ENCODE assay signal across 15 cellular contexts in the genomic region with DNA sequence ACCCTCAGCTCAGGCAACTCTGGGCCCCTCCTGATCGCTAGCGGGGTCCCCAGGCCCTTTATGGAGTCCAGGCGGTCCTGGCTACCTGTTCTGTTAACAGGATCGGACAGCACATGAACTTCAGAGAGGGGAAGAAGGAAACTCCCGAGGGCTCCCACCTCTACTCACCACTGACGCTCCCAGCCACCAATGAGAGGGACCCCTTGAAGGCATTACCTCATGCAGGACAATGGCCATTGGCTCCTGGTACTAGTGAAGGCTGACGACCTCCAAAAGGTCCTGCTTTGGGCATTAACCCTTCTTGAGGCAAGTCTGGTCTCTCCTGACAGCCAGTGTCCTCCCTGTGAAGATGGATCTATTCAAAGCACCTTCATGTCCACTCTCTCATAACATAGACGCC.
A peak's percentile ranks its signal among the peaks of the same experiment; 100 is the strongest.
DNase-seq lines count a peak whose midpoint lies in the region; ATAC-seq and TF ChIP-seq lines count a peak whose summit lies in the region.
"Had no signal": no experiment of that assay in that cellular context is flagged by ENCODE, and none has a peak within 500 bp of the region (broad histone marks: within the 10 kb centered on the region; RNA-seq: fewer than 3 reads in every experiment).

No MANE protein-coding gene starts in this region.

- no peak overlapping the region for H2BK5ac ChIP-seq in mesendoderm (ENCODE audit: low read length)

- H3K27ac ChIP-seq in right cardiac atrium (ENCODE audit: low read length) (no peak overlapping the region), mesendoderm (ENCODE audit: low read depth, low read length) (no peak overlapping the region), foreskin keratinocyte (no peak overlapping the region), OCI-LY7 (ENCODE audit: low read depth, low read length, poor library complexity, severe bottlenecking) (no peak overlapping the region)

- H3K56ac ChIP-seq in mesendoderm (ENCODE audit: low read length): no peak overlapping the region

- no peaks in the 10 kb centered on the region for H3K27me3 Mint-ChIP-seq in WTC11 (ENCODE audit: low read depth)

- no peak overlapping the region for H2BK15ac ChIP-seq in mesendoderm (replicated peaks; ENCODE audit: low read depth)

- DNase-seq in Right ventricle myocardium inferior (ENCODE audit: missing footprints): peak; percentile 41
- DNase-seq in right cardiac atrium: no peak
- DNase-seq in WTC11 (ENCODE audit: low spot score): no peak
- peak; percentile 65 for DNase-seq in mesendoderm
- no peak for DNase-seq in foreskin keratinocyte
- no peak for DNase-seq in DMS 273 (lab: John Stamatoyannopoulos, UW; ENCODE audit: unreplicated experiment)
- no peak for DNase-seq in OCI-LY7 (ENCODE audit: low spot score)
- DNase-seq: 8988T; AML-193; C1 segment of cervical spinal cord; Calu3; CD4-positive, alpha-beta T cell; DMS79 had no signal

- TF ChIP-seq CTCF in WTC11 (IDR thresholded peaks at IDR 0.05) (no peak), foreskin keratinocyte (conservative IDR thresholded peaks at IDR 0.05) (no peak), OCI-LY7 (conservative IDR thresholded peaks at IDR 0.05; ENCODE audit: low read length) (no peak)

- H3K4me1 ChIP-seq in right cardiac atrium (ENCODE audit: control insufficient read depth, insufficient read depth, low read length): no peaks in the 10 kb centered on the region
- peaks cover 8% of the 10 kb centered on the region for H3K4me1 ChIP-seq in mesendoderm (ENCODE audit: control insufficient read depth, low read depth, low read length)
- H3K4me1 ChIP-seq in foreskin keratinocyte: peaks cover 8% of the 10 kb centered on the region
- H3K4me1 ChIP-seq in OCI-LY7 (ENCODE audit: insufficient read depth, low read length, poor library complexity, severe bottlenecking): no peaks in the 10 kb centered on the region

- no peak overlapping the region for H3K18ac ChIP-seq in mesendoderm (ENCODE audit: low read length)

- H3K4me3 ChIP-seq in right cardiac atrium (ENCODE audit: low read length): no peak overlapping the region
- H3K4me3 ChIP-seq in mesendoderm (ENCODE audit: low read length): no peak overlapping the region
- no peak overlapping the region for H3K4me3 ChIP-seq in OCI-LY7 (ENCODE audit: low read depth, low read length, poor library complexity, severe bottlenecking)
- H3K4me3 ChIP-seq: GM12878 had no signal

- BruUV-seq in OCI-LY7 (replicated peaks; lab: Mats Ljungman, UMichigan): no TSS peak

- no peaks in the 10 kb centered on the region for H3K36me3 ChIP-seq in mesendoderm (ENCODE audit: control insufficient read depth, insufficient read depth, low read length)
- no peaks in the 10 kb centered on the region for H3K36me3 ChIP-seq in OCI-LY7 (ENCODE audit: insufficient read depth, low read length)

- H3K4me1 Mint-ChIP-seq in WTC11: peaks cover 27% of the 10 kb centered on the region

- no peak overlapping the region for H3K9ac ChIP-seq in mesendoderm (ENCODE audit: low read length)

- no peaks in the 10 kb centered on the region for H3K79me1 ChIP-seq in mesendoderm (ENCODE audit: low read length)

- H3K36me3 Mint-ChIP-seq in WTC11: no peaks in the 10 kb centered on the region

- no peak overlapping the region for H3K27ac Mint-ChIP-seq in WTC11
- H3K27ac Mint-ChIP-seq: CD4-positive, alpha-beta T cell had no signal

- H2AK5ac ChIP-seq in mesendoderm (ENCODE audit: low read length): no peak overlapping the region

- H3K23ac ChIP-seq in mesendoderm (ENCODE audit: low read length): no peak overlapping the region

- ATAC-seq in Right ventricle myocardium inferior: no peak
- no peak for ATAC-seq in right cardiac atrium
- ATAC-seq in WTC11: peak; percentile 31
- no peak for ATAC-seq in foreskin keratinocyte
- ATAC-seq: GM12878 had no signal

- H3K79me2 ChIP-seq in mesendoderm (ENCODE audit: control insufficient read depth, insufficient read depth, low read length) (no peaks in the 10 kb centered on the region), OCI-LY7 (ENCODE audit: insufficient read depth, low read depth, low read length) (no peaks in the 10 kb centered on the region)

- 78% methylated on average over 8 of the region's 8 CpGs for WGBS in right cardiac atrium
- no CpG with 5 or more reads among the region's 8 CpGs for WGBS in mesendoderm (ENCODE audit: extremely low coverage, insufficient coverage, low lambda C conversion rate)

- no peak overlapping the region for H2AFZ ChIP-seq in OCI-LY7 (ENCODE audit: low read length)

- no peak overlapping the region for H3K4ac ChIP-seq in mesendoderm (ENCODE audit: low read depth, low read length)

- no peak overlapping the region for H3K4me2 ChIP-seq in mesendoderm (ENCODE audit: low read length)
- H3K4me2 ChIP-seq in OCI-LY7 (ENCODE audit: low read length): no peak overlapping the region

- intact Hi-C loops in Right ventricle myocardium inferior (cut with DNase I): no loop called here
- intact Hi-C loops in right cardiac atrium (cut with DNase I): loop anchor here in 3 of 4 donors (10.0 kb wide), 2 partner anchors 220 to 230 kb away; no protein-coding TSS in a partner anchor
- intact Hi-C loops in OCI-LY7 (cut with micrococcal nuclease; ENCODE audit: unreplicated experiment): loop anchor here (10.0 kb wide), 1 partner anchor 230 kb away; no protein-coding TSS in a partner anchor

- no peak overlapping the region for H4K5ac ChIP-seq in mesendoderm (ENCODE audit: low read length)

- H2BK120ac ChIP-seq in mesendoderm (ENCODE audit: low read depth, low read length): no peak overlapping the region

- no peak overlapping the region for H3K4me3 Mint-ChIP-seq in WTC11
- H3K4me3 Mint-ChIP-seq: CD4-positive, alpha-beta T cell; IgD-negative memory B cell had no signal

- POLR2A ChIA-PET in WTC11 (lab: Charles Lee): no interaction called here
- POLR2A ChIA-PET in OCI-LY7 (lab: Charles Lee): no interaction called here

- H3K27me3 ChIP-seq in right cardiac atrium (ENCODE audit: control insufficient read depth, insufficient read depth): no peaks in the 10 kb centered on the region
- H3K27me3 ChIP-seq in mesendoderm (ENCODE audit: insufficient read depth, low read length, poor library complexity): no peaks in the 10 kb centered on the region
- H3K27me3 ChIP-seq in foreskin keratinocyte: peaks cover 20% of the 10 kb centered on the region

- no peak overlapping the region for H4K8ac ChIP-seq in mesendoderm (ENCODE audit: low read depth, low read length)

- H3K9me3 Mint-ChIP-seq in WTC11: no peaks in the 10 kb centered on the region
- H3K9me3 Mint-ChIP-seq: CD4-positive, alpha-beta T cell; IgD-negative memory B cell had no signal

- no peaks in the 10 kb centered on the region for H4K20me1 ChIP-seq in OCI-LY7 (ENCODE audit: insufficient read depth, low read length)

- no peaks in the 10 kb centered on the region for H3K9me2 ChIP-seq in OCI-LY7 (ENCODE audit: insufficient read depth, low read length)

- no peaks in the 10 kb centered on the region for H3K9me3 ChIP-seq in right cardiac atrium (ENCODE audit: control insufficient read depth, low read length)
- H3K9me3 ChIP-seq in OCI-LY7 (ENCODE audit: low read length): no peaks in the 10 kb centered on the region

- CTCF ChIA-PET in WTC11 (lab: Charles Lee) (interaction anchor here (1.3 to 1.9 kb wide), 4 partner anchors 8 to 232 kb away, joined by 3 to 8 read pairs (median 4); no protein-coding TSS in a partner anchor), OCI-LY7 (lab: Charles Lee; ENCODE audit: unreplicated experiment) (no interaction called here)

TF ChIP-seq in WTC11, 78 proteins besides CTCF, POLR2A, EP300 and RAD21:
- TF ChIP-seq NFYB (CRISPR knock-in tag; conservative IDR thresholded peaks at IDR 0.05; ENCODE audit: low read depth) (peak; percentile 41), ZNF416 (CRISPR knock-in tag; IDR thresholded peaks at IDR 0.05) (no peak)

Comparison
In these comparisons a context has a peak if more than half of its experiments do, and no peak if none do; other contexts are left out.
1. DNase-seq: peak in Right ventricle myocardium inferior (single experiment) and mesendoderm (single experiment); none in right cardiac atrium (0 of 3), WTC11 (single experiment), foreskin keratinocyte (0 of 2), DMS 273 (single experiment) and OCI-LY7 (single experiment).